Comparison of ENCODE assay signal across 11 cellular contexts in genomic region chr1:83818916-83819315, GRCh38.
DNase-seq lines count a peak whose midpoint lies in the region; ATAC-seq, FAIRE-seq and TF ChIP-seq lines count a peak whose summit lies in the region.
"Had no signal": no experiment of that assay in that cellular context is flagged by ENCODE, and none has a peak within 500 bp of the region (broad histone marks: within the 10 kb centered on the region; RNA-seq: fewer than 3 reads in every experiment).

No MANE protein-coding gene starts in this region.

- WGBS in mesodermal cell (ENCODE audit: insufficient coverage in 2 of 2), 2 experiments: 85 to 91% methylated on average over 2 of the region's 2 CpGs
- 75 to 81% (median 81%) methylated on average over 2 of the region's 2 CpGs for WGBS in psoas muscle, 3 donors

- no peaks in the 10 kb centered on the region for H3K27me3 ChIP-seq in psoas muscle (ENCODE audit: insufficient read depth in 3 of 3, low read length in 2 of 3)

- TF ChIP-seq CTCF in psoas muscle (IDR thresholded peaks at IDR 0.05): no peak

- H3K27ac ChIP-seq in mesodermal cell (ENCODE audit: low read depth, low read length, severe bottlenecking) (peak overlapping the region; percentile 41), psoas muscle (no peak overlapping the region)
- H3K27ac ChIP-seq: VCaP had no signal

- intact Hi-C loops in psoas muscle (cut with DNase I): no loop called here

- H3K9me3 ChIP-seq in mesodermal cell (ENCODE audit: control insufficient read depth, low read length): no peaks in the 10 kb centered on the region
- no peaks in the 10 kb centered on the region for H3K9me3 ChIP-seq in psoas muscle

- DNase-seq in Daoy (ENCODE audit: low read depth) (peak; percentile 9), NOMO-1 treated with DMSO at 0.1 percent for 48 hours (lab: John Stamatoyannopoulos, UW; ENCODE audit: unreplicated experiment) (peak; percentile 94), dedifferentiated amniotic fluid mesenchymal stem cell (ENCODE audit: extremely low spot score) (peak; percentile 33), DMS79 (lab: John Stamatoyannopoulos, UW) (no peak), psoas muscle (no peak), RCC 7860 (ENCODE audit: low spot score) (no peak)
- DNase-seq: DMS79 treated with DMSO at 0.1 percent for 48 hours, NCI-H748 treated with DMSO at 0.1 percent for 48 hours had no signal

- H3K4me1 ChIP-seq in mesodermal cell (ENCODE audit: control insufficient read depth, insufficient read depth, low read length, poor library complexity, severe bottlenecking) (peaks cover 6% of the 10 kb centered on the region), psoas muscle (no peaks in the 10 kb centered on the region)

- no peak for FAIRE-seq in RCC 7860 (lab: Jason Lieb, UNC)

- ATAC-seq in psoas muscle (no peak), GM21447 (IDR thresholded peaks at IDR 0.05; ENCODE audit: unreplicated experiment) (no peak)

- no peaks in the 10 kb centered on the region for H3K36me3 ChIP-seq in mesodermal cell (ENCODE audit: control insufficient read depth, insufficient read depth, low read length)
- no peaks in the 10 kb centered on the region for H3K36me3 ChIP-seq in psoas muscle (ENCODE audit: insufficient read depth in 1 of 2, low read depth in 1 of 2)

- no peak overlapping the region for H3K4me3 ChIP-seq in mesodermal cell (ENCODE audit: extremely low read depth, insufficient read depth, low read length, poor library complexity, severe bottlenecking)
- no peak overlapping the region for H3K4me3 ChIP-seq in psoas muscle

Comparison
In these comparisons a context has a peak if more than half of its experiments do, and no peak if none do; other contexts are left out.
1. DNase-seq: peak in Daoy (single experiment), NOMO-1 treated with DMSO at 0.1 percent for 48 hours (single experiment) and dedifferentiated amniotic fluid mesenchymal stem cell (single experiment); none in DMS79 (single experiment), psoas muscle (0 of 2) and RCC 7860 (single experiment).